1 cellular context compared by ENCODE assay signal in the genomic region with DNA sequence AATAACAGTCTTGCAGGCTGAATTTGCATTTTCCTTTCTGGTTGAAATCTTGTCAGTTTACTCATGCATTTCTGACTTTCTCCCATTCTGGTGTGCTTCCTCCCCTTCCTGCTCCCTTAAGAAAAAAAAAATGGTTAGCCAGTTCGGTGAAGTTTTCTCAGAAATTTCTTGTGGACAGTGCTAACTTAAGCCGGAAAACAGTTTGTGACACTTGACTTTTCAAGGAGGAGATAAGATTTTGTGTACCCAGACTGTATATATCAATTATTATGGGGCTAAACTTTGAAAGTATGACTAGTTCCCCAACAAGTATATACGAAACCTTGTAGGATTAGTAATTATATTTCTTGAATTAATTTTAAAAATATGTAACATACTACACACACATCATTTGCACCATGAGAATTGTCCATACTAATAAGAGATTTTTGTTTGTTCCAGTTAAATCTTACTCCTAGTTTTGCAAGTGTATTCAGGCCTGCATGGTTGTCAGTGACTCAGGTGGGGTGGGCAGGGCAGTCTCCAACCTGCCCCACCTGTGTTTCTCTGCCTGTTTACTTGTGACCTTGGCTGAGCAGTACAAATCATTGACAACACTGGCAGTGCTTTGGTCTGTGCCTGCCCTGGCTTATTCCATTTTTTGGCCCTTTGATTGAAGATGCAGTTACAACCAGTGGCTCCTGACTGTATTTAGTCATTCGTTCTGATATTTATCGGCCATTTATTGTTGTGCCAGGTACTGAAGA.
TF ChIP-seq lines count a peak whose summit lies in the region.

No MANE protein-coding gene starts in this region.

TF ChIP-seq in SK-N-SH treated with all-trans-retinoic acid at 6 μM for 48 hours, 23 proteins besides CTCF, POLR2A, EP300 and RAD21 (continued from another document):
- TF ChIP-seq, protein P1, sequence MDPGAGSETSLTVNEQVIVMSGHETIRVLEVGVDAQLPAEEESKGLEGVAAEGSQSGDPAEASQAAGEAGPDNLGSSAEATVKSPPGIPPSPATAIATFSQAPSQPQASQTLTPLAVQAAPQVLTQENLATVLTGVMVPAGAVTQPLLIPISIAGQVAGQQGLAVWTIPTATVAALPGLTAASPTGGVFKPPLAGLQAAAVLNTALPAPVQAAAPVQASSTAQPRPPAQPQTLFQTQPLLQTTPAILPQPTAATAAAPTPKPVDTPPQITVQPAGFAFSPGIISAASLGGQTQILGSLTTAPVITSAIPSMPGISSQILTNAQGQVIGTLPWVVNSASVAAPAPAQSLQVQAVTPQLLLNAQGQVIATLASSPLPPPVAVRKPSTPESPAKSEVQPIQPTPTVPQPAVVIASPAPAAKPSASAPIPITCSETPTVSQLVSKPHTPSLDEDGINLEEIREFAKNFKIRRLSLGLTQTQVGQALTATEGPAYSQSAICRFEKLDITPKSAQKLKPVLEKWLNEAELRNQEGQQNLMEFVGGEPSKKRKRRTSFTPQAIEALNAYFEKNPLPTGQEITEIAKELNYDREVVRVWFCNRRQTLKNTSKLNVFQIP (CRISPR knock-in tag; IDR thresholded peaks at IDR 0.05; ENCODE audit: borderline replicate concordance, low read depth): no peak
- TF ChIP-seq, protein P2, sequence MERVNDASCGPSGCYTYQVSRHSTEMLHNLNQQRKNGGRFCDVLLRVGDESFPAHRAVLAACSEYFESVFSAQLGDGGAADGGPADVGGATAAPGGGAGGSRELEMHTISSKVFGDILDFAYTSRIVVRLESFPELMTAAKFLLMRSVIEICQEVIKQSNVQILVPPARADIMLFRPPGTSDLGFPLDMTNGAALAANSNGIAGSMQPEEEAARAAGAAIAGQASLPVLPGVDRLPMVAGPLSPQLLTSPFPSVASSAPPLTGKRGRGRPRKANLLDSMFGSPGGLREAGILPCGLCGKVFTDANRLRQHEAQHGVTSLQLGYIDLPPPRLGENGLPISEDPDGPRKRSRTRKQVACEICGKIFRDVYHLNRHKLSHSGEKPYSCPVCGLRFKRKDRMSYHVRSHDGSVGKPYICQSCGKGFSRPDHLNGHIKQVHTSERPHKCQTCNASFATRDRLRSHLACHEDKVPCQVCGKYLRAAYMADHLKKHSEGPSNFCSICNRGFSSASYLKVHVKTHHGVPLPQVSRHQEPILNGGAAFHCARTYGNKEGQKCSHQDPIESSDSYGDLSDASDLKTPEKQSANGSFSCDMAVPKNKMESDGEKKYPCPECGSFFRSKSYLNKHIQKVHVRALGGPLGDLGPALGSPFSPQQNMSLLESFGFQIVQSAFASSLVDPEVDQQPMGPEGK (CRISPR knock-in tag; IDR thresholded peaks at IDR 0.05; ENCODE audit: borderline replicate concordance): no peak
- no peak for TF ChIP-seq PPARA (CRISPR knock-in tag; IDR thresholded peaks at IDR 0.05; ENCODE audit: borderline replicate concordance)
- no peak for TF ChIP-seq TOX (CRISPR knock-in tag; IDR thresholded peaks at IDR 0.05; ENCODE audit: borderline replicate concordance)
- TF ChIP-seq ZC3H10 (CRISPR knock-in tag; IDR thresholded peaks at IDR 0.05): no peak
- no peak for TF ChIP-seq GLIS3 (CRISPR knock-in tag; IDR thresholded peaks at IDR 0.05)
